Comparison of ENCODE assay signal across 2 cellular contexts in genomic region chr1:217281332-217281731, GRCh38.
TF ChIP-seq lines count a peak whose summit lies in the region.

No MANE protein-coding gene starts in this region.

TF ChIP-seq in HepG2, 621 proteins besides CTCF, POLR2A, EP300 and RAD21 (continued from another document):
- no peak for TF ChIP-seq HMGXB3 (CRISPR knock-in tag; IDR thresholded peaks at IDR 0.05; ENCODE audit: borderline replicate concordance)
- no peak for TF ChIP-seq HMG20A (CRISPR knock-in tag; IDR thresholded peaks at IDR 0.05; ENCODE audit: borderline replicate concordance)
- no peak for TF ChIP-seq SAP130 (CRISPR knock-in tag; IDR thresholded peaks at IDR 0.05; ENCODE audit: low read depth)
- TF ChIP-seq ZBTB38 (CRISPR knock-in tag; IDR thresholded peaks at IDR 0.05): no peak
- TF ChIP-seq ZNF501 (CRISPR knock-in tag; IDR thresholded peaks at IDR 0.05): no peak

TF ChIP-seq in K562, 482 proteins besides CTCF, POLR2A, EP300 and RAD21 (continued from another document):
- no peak for TF ChIP-seq HMBOX1 (IDR thresholded peaks at IDR 0.05)
TF ChIP-seq in K562: peak in this region for 1.
